ENCODE assay signal across 1 cellular context in the genomic region with DNA sequence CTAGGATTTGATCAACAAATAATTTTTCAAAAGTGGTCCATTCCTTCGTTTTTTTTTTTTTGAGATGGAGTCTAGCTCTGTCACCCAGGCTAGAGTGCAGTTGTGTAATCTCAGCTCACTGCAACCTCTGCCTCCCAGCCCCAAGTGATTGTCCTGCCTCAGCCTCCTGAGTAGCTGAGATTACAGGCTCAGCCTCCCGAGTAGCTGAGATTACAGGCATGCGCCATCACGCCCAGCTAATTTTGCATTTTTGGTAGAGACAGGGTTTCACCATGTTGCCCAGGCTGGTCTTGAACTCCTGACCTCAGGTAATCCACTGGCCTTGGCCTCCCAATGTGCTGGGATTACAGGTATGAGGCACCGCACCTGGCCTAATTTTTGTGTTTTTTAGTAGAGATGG.
TF ChIP-seq lines count a peak whose summit lies in the region.

No MANE protein-coding gene starts in this region.

TF ChIP-seq in K562, 482 proteins besides CTCF, POLR2A, EP300 and RAD21:
- TF ChIP-seq KDM1A (IDR thresholded peaks at IDR 0.05): peak; percentile 87 to 89
- 0 out of 2 replicates have a peak, but pooled peaks have one; percentile 19 for TF ChIP-seq CBFA2T3 (IDR thresholded peaks at IDR 0.05)
TF ChIP-seq in K562: peak in this region for 2; not testable (repeated sequence) for 480.
